Comparison of ENCODE assay signal across 2 cellular contexts in genomic region chr18:56919190-56919589, GRCh38.
TF ChIP-seq lines count a peak whose summit lies in the region.

No MANE protein-coding gene starts in this region.

TF ChIP-seq in HepG2, 621 proteins besides CTCF, POLR2A, EP300 and RAD21 (continued from another document):
- no peak for TF ChIP-seq ZUFSP (CRISPR knock-in tag; IDR thresholded peaks at IDR 0.05; ENCODE audit: borderline replicate concordance)
- TF ChIP-seq ZNF674 (CRISPR knock-in tag; IDR thresholded peaks at IDR 0.05; ENCODE audit: low read depth), result no peak
- TF ChIP-seq DMAP1 (CRISPR knock-in tag; IDR thresholded peaks at IDR 0.05), result no peak

TF ChIP-seq in WTC11, 78 proteins besides CTCF, POLR2A, EP300 and RAD21 (continued from another document):
- TF ChIP-seq ZNF281 (CRISPR knock-in tag; IDR thresholded peaks at IDR 0.05), result no peak
- no peak for TF ChIP-seq ZNF396 (CRISPR knock-in tag; IDR thresholded peaks at IDR 0.05; ENCODE audit: borderline replicate concordance)
- no peak for TF ChIP-seq ZNF219 (CRISPR knock-in tag; IDR thresholded peaks at IDR 0.05; ENCODE audit: borderline replicate concordance)
- no peak for TF ChIP-seq TP53 (CRISPR knock-in tag; IDR thresholded peaks at IDR 0.05)
- no peak for TF ChIP-seq HMGXB4 (CRISPR knock-in tag; IDR thresholded peaks at IDR 0.05)
- TF ChIP-seq STAT6 (CRISPR knock-in tag; conservative IDR thresholded peaks at IDR 0.05; ENCODE audit: low read depth), result no peak
- TF ChIP-seq MLX (CRISPR knock-in tag; IDR thresholded peaks at IDR 0.05), result no peak
- no peak for TF ChIP-seq E2F1 (CRISPR knock-in tag; IDR thresholded peaks at IDR 0.05)
- TF ChIP-seq ESRRA (CRISPR knock-in tag; IDR thresholded peaks at IDR 0.05; ENCODE audit: borderline replicate concordance), result no peak
- no peak for TF ChIP-seq HMGA2 (CRISPR knock-in tag; IDR thresholded peaks at IDR 0.05)
- TF ChIP-seq RORB (CRISPR knock-in tag; IDR thresholded peaks at IDR 0.05), result no peak
